Comparison of ENCODE assay signal across 1 cellular context in genomic region chr15:52113708-52114107, GRCh38.
TF ChIP-seq lines count a peak whose summit lies in the region.

No MANE protein-coding gene starts in this region.

TF ChIP-seq in HCT116, 20 proteins besides CTCF, POLR2A, EP300 and RAD21 (continued from another document):
- TF ChIP-seq ZBTB33 (IDR thresholded peaks at IDR 0.05; ENCODE audit: extremely low read depth, insufficient replicate concordance, low read length) = no peak
- TF ChIP-seq POLR2AphosphoS5 (IDR thresholded peaks at IDR 0.05; ENCODE audit: low read depth, low read length) = no peak
- no peak for TF ChIP-seq TCF7L2 (IDR thresholded peaks at IDR 0.05; ENCODE audit: borderline replicate concordance, extremely low read depth, insufficient read depth, insufficient read length)
- no peak for TF ChIP-seq YY1 (IDR thresholded peaks at IDR 0.05; ENCODE audit: extremely low read depth, insufficient replicate concordance, low read depth, low read length)
- no peak for TF ChIP-seq EGR1 (IDR thresholded peaks at IDR 0.05; ENCODE audit: low read depth)
- TF ChIP-seq SRF (IDR thresholded peaks at IDR 0.05; ENCODE audit: low read depth) = no peak
- no peak for TF ChIP-seq JUND (IDR thresholded peaks at IDR 0.05)
- no peak for TF ChIP-seq SP1 (IDR thresholded peaks at IDR 0.05; ENCODE audit: low read depth)
- no peak for TF ChIP-seq ELF1 (IDR thresholded peaks at IDR 0.05; ENCODE audit: borderline replicate concordance, low read depth)
- no peak for TF ChIP-seq SIN3A (IDR thresholded peaks at IDR 0.05; ENCODE audit: low read depth)
- no peak for TF ChIP-seq CEBPB (IDR thresholded peaks at IDR 0.05; ENCODE audit: low read depth)
TF ChIP-seq in HCT116: peak in this region for 0.
